Comparison of ENCODE assay signal across 22 cellular contexts in genomic region chr1:198333744-198334143, GRCh38.
DNase-seq lines count a peak whose midpoint lies in the region; ATAC-seq and TF ChIP-seq lines count a peak whose summit lies in the region.
"Had no signal": no experiment of that assay in that cellular context is flagged by ENCODE, and none has a peak within 500 bp of the region (broad histone marks: within the 10 kb centered on the region; RNA-seq: fewer than 3 reads in every experiment).

No MANE protein-coding gene starts in this region.

- H3K27ac ChIP-seq in RWPE2 (ENCODE audit: poor library complexity, severe bottlenecking) = peak overlapping the region; percentile 60
- H3K27ac ChIP-seq: BLaER1 treated with 17β-estradiol and CSF1 and Interleukin-3, amounts not matched to agents 10 nM and 100 nM; transverse colon; VCaP had no signal

- DNase-seq in HS-27A (ENCODE audit: low read depth) (peak; percentile 36), RWPE2 (ENCODE audit: low spot score) (no peak), fibroblast of peridontal ligament (ENCODE audit: extremely low read depth) (peak; percentile 15), NOMO-1 (lab: John Stamatoyannopoulos, UW; ENCODE audit: unreplicated experiment in 2 of 2) (no peak), activated gamma-delta T cell treated with Interleukin-2 at 50 U/mL for 16 hours (no peak), NCI-H2081 (lab: John Stamatoyannopoulos, UW) (no peak)
- DNase-seq: activated naive CD4-positive, alpha-beta T cell; anterior cingulate cortex; endodermal cell; foreskin melanocyte; H7; left colon; NCI-H1694 treated with DMSO at 0.1 percent for 48 hours; NCI-H446 treated with DMSO at 0.1 percent for 48 hours; stimulated activated CD4-positive, alpha-beta T cell treated with anti-CD3 and anti-CD28 coated beads, Interleukin-1b, Interleukin-23, amount 100 ng/mL, for 48 hours; stimulated activated naive CD4-positive, alpha-beta T cell; T-cell; transverse colon had no signal

- H3K9me3 ChIP-seq in RWPE2 (ENCODE audit: severe bottlenecking) = no peaks in the 10 kb centered on the region
- H3K9me3 ChIP-seq: BLaER1 treated with 17β-estradiol and CSF1 and Interleukin-3, amounts not matched to agents 10 nM and 100 nM; transverse colon had no signal

- no peaks in the 10 kb centered on the region for H3K27me3 ChIP-seq in RWPE2 (ENCODE audit: insufficient read depth, poor library complexity, severe bottlenecking)
- H3K27me3 ChIP-seq: BLaER1 treated with 17β-estradiol and CSF1 and Interleukin-3, amounts not matched to agents 10 nM and 100 nM had no signal

- no peak for TF ChIP-seq CTCF in RWPE2 (IDR thresholded peaks at IDR 0.05; ENCODE audit: poor library complexity, severe bottlenecking)

- ATAC-seq in RWPE2 (ENCODE audit: low read depth) (peak; percentile 76), HG03045 (IDR thresholded peaks at IDR 0.05; ENCODE audit: unreplicated experiment) (no peak)
- ATAC-seq: left colon, Right ventricle myocardium inferior, T-cell had no signal

- H3K4me1 ChIP-seq in RWPE2 (ENCODE audit: insufficient read depth, poor library complexity, severe bottlenecking) = peaks cover 19% of the 10 kb centered on the region
- H3K4me1 ChIP-seq: transverse colon had no signal

- no peak overlapping the region for H3K4me3 ChIP-seq in RWPE2 (ENCODE audit: severe bottlenecking)
- H3K4me3 ChIP-seq: BLaER1 treated with 17β-estradiol and CSF1 and Interleukin-3, amounts not matched to agents 10 nM and 100 nM; transverse colon had no signal

- no peaks in the 10 kb centered on the region for H3K36me3 ChIP-seq in RWPE2 (ENCODE audit: low read depth)
- H3K36me3 ChIP-seq: BLaER1 treated with 17β-estradiol and CSF1 and Interleukin-3, amounts not matched to agents 10 nM and 100 nM; transverse colon had no signal

Comparison
In these comparisons a context has a peak if more than half of its experiments do, and no peak if none do; other contexts are left out.
1. DNase-seq: peak in HS-27A (single experiment) and fibroblast of peridontal ligament (single experiment); none in RWPE2 (single experiment), NOMO-1 (0 of 2), activated gamma-delta T cell treated with Interleukin-2 at 50 U/mL for 16 hours (single experiment) and NCI-H2081 (0 of 2).